In the genomic region with DNA sequence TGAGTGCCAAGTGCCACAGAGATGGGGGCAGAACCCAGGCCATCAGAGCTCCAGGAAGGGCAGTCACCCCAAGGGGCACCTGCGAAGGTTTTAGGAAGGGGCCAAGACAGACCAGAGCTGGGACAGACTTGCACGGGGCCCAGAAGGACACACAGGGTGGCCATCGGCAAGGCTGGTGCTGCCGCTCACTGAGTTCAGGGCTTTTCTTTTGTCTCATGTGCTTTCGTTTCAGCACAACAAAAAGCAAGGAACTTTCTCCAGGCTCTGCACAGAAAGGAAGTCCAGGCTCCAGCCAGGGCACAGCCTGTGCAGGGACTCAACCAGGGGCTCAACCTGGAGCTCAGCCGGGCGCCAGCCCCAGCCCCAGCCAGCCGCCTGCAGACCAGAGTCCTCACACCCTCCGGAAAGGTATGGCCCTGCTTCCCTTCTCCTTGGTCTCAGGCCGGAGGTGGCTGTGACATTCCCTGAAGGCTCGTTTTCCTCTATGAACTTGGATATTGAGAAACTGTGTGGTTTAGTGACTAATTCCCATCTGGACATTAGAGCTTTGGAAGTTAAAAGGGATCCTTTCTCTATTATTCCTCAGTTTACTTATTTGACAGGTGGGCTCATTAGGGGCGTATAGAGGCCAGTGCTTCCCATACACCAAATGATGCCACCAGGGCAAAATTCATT, we compare ENCODE assay signal across 1 cellular context.
TF ChIP-seq lines count a peak whose summit lies in the region.

No MANE protein-coding gene starts in this region.

TF ChIP-seq in WTC11, 78 proteins besides CTCF, POLR2A, EP300 and RAD21 (continued from another document):
- TF ChIP-seq HMGXB4 (CRISPR knock-in tag; IDR thresholded peaks at IDR 0.05) (no peak), OVOL2 (CRISPR knock-in tag; IDR thresholded peaks at IDR 0.05; ENCODE audit: borderline replicate concordance) (no peak), SOX15 (CRISPR knock-in tag; IDR thresholded peaks at IDR 0.05) (no peak), ZNF396 (CRISPR knock-in tag; IDR thresholded peaks at IDR 0.05; ENCODE audit: borderline replicate concordance) (no peak), NR2C2 (CRISPR knock-in tag; IDR thresholded peaks at IDR 0.05) (no peak), FOXJ3 (CRISPR knock-in tag; IDR thresholded peaks at IDR 0.05; ENCODE audit: borderline replicate concordance) (no peak), ZNF281 (CRISPR knock-in tag; IDR thresholded peaks at IDR 0.05) (no peak), NR3C1 (CRISPR knock-in tag; conservative IDR thresholded peaks at IDR 0.05; ENCODE audit: low read depth) (no peak), RELA (CRISPR knock-in tag; IDR thresholded peaks at IDR 0.05; ENCODE audit: borderline replicate concordance) (no peak), IRF2 (CRISPR knock-in tag; IDR thresholded peaks at IDR 0.05; ENCODE audit: borderline replicate concordance, low read depth) (no peak), TCF7 (CRISPR knock-in tag; IDR thresholded peaks at IDR 0.05; ENCODE audit: low read depth) (no peak)
- TF ChIP-seq, protein P1, sequence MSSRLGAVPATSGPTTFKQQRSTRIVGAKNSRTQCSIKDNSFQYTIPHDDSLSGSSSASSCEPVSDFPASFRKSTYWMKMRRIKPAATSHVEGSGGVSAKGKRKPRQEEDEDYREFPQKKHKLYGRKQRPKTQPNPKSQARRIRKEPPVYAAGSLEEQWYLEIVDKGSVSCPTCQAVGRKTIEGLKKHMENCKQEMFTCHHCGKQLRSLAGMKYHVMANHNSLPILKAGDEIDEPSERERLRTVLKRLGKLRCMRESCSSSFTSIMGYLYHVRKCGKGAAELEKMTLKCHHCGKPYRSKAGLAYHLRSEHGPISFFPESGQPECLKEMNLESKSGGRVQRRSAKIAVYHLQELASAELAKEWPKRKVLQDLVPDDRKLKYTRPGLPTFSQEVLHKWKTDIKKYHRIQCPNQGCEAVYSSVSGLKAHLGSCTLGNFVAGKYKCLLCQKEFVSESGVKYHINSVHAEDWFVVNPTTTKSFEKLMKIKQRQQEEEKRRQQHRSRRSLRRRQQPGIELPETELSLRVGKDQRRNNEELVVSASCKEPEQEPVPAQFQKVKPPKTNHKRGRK (CRISPR knock-in tag; IDR thresholded peaks at IDR 0.05; ENCODE audit: borderline replicate concordance): no peak
- TF ChIP-seq, protein P2, sequence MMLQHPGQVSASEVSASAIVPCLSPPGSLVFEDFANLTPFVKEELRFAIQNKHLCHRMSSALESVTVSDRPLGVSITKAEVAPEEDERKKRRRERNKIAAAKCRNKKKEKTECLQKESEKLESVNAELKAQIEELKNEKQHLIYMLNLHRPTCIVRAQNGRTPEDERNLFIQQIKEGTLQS (CRISPR knock-in tag; conservative IDR thresholded peaks at IDR 0.05): no peak
- TF ChIP-seq, protein P3, sequence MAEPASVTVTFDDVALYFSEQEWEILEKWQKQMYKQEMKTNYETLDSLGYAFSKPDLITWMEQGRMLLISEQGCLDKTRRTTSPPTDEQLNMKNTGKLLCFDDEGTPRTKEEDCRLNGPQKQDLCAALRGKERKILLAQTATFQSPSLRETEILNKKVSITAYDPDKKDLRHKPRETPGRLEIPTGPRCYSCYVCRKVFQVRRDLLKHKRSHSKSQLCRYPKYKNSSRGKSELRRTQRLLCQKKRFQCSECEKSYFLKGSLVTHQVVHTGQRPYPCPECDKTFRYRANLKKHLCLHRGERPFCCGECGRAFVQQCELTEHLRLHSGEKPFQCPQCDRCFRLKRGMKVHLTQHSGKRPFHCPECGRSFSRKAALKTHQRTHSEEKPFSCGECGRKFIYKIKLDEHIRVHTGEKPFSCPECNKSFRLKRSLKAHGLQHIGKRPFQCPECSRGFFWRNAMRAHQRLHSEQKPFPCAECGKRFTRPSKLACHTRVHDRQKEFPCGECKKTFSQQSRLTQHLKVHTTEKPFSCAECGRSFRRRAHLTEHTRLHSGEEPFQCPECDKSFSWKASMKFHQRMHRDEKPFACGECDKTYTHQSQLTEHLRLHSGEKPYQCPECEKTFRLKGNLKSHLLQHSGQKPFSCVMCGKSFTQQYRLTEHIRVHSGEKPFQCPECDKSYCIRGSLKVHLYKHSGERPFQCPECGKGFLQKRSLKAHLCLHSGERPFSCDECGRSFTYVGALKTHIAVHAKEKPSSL (CRISPR knock-in tag; conservative IDR thresholded peaks at IDR 0.05): no peak
